In the genomic region with DNA sequence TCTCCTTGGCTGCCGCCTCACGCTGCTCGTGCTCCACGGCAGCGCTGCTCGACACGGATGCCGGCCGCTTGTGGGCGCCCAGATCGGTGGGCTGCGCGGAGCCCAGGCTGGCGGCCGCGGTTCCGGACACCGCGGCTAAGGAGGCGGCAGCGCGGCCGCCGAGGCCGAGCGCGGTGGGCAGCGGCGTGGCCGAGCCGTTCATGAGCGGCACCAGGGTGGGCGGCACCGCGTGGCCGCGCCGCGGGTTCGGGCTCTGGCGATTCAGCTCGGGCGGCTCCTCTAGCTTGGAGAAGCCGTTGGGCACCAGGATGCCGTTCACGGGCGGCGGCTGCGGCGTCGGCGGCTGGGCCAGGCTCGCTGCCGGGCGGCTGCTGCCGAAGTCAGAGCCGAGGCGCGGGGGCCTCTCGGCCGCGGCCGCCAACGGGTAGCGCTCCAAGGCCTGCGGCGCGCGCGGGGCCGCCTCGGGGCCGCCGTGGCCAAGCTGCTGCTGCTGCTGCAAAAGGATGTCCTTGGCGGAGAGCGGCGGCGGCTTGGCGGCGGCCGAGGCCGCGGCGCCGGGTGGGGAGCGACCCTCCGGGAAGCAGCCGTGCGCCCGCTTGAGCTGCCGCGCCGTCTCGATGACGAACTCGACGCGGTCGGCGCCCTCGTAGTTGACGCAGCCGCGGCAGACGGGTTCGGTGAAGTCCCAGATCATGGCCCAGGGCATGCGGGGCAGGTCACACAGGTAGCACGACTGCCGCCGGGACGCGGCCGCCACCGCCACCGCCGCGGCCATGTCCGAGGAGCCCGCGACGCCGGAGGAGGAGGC, we compare ENCODE assay signal across 1 cellular context.
TF ChIP-seq lines count a peak whose summit lies in the region.

No MANE protein-coding gene starts in this region.

TF ChIP-seq in HepG2, 621 proteins besides CTCF, POLR2A, EP300 and RAD21 (continued from another document and continues in another):
- TF ChIP-seq, protein P1, sequence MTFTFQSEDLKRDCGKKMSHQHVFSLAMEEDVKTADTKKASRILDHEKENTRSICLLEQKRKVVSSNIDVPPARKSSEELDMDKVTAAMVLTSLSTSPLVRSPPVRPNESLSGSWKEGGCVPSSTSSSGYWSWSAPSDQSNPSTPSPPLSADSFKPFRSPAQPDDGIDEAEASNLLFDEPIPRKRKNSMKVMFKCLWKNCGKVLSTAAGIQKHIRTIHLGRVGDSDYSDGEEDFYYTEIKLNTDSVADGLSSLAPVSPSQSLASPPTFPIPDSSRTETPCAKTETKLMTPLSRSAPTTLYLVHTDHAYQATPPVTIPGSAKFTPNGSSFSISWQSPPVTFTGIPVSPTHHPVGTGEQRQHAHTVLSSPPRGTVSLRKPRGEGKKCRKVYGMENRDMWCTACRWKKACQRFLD (CRISPR knock-in tag; IDR thresholded peaks at IDR 0.05; ENCODE audit: borderline replicate concordance), result no peak
- TF ChIP-seq FOSL2 (CRISPR knock-in tag; IDR thresholded peaks at IDR 0.05), result no peak
- no peak for TF ChIP-seq ZSCAN12 (CRISPR knock-in tag; IDR thresholded peaks at IDR 0.05)
- TF ChIP-seq NFYC (CRISPR knock-in tag; IDR thresholded peaks at IDR 0.05), result no peak
- TF ChIP-seq THYN1 (CRISPR knock-in tag; IDR thresholded peaks at IDR 0.05; ENCODE audit: borderline replicate concordance, low read depth), result no peak
- TF ChIP-seq, protein P2, sequence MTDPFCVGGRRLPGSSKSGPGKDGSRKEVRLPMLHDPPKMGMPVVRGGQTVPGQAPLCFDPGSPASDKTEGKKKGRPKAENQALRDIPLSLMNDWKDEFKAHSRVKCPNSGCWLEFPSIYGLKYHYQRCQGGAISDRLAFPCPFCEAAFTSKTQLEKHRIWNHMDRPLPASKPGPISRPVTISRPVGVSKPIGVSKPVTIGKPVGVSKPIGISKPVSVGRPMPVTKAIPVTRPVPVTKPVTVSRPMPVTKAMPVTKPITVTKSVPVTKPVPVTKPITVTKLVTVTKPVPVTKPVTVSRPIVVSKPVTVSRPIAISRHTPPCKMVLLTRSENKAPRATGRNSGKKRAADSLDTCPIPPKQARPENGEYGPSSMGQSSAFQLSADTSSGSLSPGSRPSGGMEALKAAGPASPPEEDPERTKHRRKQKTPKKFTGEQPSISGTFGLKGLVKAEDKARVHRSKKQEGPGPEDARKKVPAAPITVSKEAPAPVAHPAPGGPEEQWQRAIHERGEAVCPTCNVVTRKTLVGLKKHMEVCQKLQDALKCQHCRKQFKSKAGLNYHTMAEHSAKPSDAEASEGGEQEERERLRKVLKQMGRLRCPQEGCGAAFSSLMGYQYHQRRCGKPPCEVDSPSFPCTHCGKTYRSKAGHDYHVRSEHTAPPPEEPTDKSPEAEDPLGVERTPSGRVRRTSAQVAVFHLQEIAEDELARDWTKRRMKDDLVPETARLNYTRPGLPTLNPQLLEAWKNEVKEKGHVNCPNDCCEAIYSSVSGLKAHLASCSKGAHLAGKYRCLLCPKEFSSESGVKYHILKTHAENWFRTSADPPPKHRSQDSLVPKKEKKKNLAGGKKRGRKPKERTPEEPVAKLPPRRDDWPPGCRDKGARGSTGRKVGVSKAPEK (CRISPR knock-in tag; IDR thresholded peaks at IDR 0.05; ENCODE audit: borderline replicate concordance), result no peak
- TF ChIP-seq GATAD1 (CRISPR knock-in tag; IDR thresholded peaks at IDR 0.05), result no peak
- TF ChIP-seq MEIS2 (CRISPR knock-in tag; IDR thresholded peaks at IDR 0.05), result no peak
- TF ChIP-seq SAFB2 (CRISPR knock-in tag; IDR thresholded peaks at IDR 0.05; ENCODE audit: borderline replicate concordance, low read depth), result no peak; the same call in 1 of the 2 replicates
- TF ChIP-seq, protein P3, sequence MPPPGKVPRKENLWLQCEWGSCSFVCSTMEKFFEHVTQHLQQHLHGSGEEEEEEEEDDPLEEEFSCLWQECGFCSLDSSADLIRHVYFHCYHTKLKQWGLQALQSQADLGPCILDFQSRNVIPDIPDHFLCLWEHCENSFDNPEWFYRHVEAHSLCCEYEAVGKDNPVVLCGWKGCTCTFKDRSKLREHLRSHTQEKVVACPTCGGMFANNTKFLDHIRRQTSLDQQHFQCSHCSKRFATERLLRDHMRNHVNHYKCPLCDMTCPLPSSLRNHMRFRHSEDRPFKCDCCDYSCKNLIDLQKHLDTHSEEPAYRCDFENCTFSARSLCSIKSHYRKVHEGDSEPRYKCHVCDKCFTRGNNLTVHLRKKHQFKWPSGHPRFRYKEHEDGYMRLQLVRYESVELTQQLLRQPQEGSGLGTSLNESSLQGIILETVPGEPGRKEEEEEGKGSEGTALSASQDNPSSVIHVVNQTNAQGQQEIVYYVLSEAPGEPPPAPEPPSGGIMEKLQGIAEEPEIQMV (CRISPR knock-in tag; IDR thresholded peaks at IDR 0.05; ENCODE audit: low read depth), result no peak
- TF ChIP-seq GPN1 (CRISPR knock-in tag; IDR thresholded peaks at IDR 0.05; ENCODE audit: borderline replicate concordance), result no peak
- TF ChIP-seq TCF7L2 (IDR thresholded peaks at IDR 0.05; ENCODE audit: low read depth, low read length), result no peak
- no peak for TF ChIP-seq ZBTB38 (CRISPR knock-in tag; IDR thresholded peaks at IDR 0.05)
- peak; percentile 92 for TF ChIP-seq RBM22 (optimal IDR thresholded peaks at IDR 0.05; ENCODE audit: low read length)
- TF ChIP-seq, protein P4, sequence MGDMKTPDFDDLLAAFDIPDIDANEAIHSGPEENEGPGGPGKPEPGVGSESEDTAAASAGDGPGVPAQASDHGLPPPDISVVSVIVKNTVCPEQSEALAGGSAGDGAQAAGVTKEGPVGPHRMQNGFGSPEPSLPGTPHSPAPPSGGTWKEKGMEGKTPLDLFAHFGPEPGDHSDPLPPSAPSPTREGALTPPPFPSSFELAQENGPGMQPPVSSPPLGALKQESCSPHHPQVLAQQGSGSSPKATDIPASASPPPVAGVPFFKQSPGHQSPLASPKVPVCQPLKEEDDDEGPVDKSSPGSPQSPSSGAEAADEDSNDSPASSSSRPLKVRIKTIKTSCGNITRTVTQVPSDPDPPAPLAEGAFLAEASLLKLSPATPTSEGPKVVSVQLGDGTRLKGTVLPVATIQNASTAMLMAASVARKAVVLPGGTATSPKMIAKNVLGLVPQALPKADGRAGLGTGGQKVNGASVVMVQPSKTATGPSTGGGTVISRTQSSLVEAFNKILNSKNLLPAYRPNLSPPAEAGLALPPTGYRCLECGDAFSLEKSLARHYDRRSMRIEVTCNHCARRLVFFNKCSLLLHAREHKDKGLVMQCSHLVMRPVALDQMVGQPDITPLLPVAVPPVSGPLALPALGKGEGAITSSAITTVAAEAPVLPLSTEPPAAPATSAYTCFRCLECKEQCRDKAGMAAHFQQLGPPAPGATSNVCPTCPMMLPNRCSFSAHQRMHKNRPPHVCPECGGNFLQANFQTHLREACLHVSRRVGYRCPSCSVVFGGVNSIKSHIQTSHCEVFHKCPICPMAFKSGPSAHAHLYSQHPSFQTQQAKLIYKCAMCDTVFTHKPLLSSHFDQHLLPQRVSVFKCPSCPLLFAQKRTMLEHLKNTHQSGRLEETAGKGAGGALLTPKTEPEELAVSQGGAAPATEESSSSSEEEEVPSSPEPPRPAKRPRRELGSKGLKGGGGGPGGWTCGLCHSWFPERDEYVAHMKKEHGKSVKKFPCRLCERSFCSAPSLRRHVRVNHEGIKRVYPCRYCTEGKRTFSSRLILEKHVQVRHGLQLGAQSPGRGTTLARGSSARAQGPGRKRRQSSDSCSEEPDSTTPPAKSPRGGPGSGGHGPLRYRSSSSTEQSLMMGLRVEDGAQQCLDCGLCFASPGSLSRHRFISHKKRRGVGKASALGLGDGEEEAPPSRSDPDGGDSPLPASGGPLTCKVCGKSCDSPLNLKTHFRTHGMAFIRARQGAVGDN (CRISPR knock-in tag; IDR thresholded peaks at IDR 0.05), result peak; percentile 61
- TF ChIP-seq, protein P5, sequence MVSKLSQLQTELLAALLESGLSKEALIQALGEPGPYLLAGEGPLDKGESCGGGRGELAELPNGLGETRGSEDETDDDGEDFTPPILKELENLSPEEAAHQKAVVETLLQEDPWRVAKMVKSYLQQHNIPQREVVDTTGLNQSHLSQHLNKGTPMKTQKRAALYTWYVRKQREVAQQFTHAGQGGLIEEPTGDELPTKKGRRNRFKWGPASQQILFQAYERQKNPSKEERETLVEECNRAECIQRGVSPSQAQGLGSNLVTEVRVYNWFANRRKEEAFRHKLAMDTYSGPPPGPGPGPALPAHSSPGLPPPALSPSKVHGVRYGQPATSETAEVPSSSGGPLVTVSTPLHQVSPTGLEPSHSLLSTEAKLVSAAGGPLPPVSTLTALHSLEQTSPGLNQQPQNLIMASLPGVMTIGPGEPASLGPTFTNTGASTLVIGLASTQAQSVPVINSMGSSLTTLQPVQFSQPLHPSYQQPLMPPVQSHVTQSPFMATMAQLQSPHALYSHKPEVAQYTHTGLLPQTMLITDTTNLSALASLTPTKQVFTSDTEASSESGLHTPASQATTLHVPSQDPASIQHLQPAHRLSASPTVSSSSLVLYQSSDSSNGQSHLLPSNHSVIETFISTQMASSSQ (IDR thresholded peaks at IDR 0.05; ENCODE audit: low read depth), result no peak
- TF ChIP-seq, protein P5 (CRISPR knock-in tag; IDR thresholded peaks at IDR 0.05; ENCODE audit: borderline replicate concordance), result no peak
- TF ChIP-seq, protein P6, sequence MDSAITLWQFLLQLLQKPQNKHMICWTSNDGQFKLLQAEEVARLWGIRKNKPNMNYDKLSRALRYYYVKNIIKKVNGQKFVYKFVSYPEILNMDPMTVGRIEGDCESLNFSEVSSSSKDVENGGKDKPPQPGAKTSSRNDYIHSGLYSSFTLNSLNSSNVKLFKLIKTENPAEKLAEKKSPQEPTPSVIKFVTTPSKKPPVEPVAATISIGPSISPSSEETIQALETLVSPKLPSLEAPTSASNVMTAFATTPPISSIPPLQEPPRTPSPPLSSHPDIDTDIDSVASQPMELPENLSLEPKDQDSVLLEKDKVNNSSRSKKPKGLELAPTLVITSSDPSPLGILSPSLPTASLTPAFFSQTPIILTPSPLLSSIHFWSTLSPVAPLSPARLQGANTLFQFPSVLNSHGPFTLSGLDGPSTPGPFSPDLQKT (CRISPR knock-in tag; IDR thresholded peaks at IDR 0.05; ENCODE audit: borderline replicate concordance), result 0 out of 2 replicates have a peak, but pooled peaks have one; percentile 34
- TF ChIP-seq, protein P7, sequence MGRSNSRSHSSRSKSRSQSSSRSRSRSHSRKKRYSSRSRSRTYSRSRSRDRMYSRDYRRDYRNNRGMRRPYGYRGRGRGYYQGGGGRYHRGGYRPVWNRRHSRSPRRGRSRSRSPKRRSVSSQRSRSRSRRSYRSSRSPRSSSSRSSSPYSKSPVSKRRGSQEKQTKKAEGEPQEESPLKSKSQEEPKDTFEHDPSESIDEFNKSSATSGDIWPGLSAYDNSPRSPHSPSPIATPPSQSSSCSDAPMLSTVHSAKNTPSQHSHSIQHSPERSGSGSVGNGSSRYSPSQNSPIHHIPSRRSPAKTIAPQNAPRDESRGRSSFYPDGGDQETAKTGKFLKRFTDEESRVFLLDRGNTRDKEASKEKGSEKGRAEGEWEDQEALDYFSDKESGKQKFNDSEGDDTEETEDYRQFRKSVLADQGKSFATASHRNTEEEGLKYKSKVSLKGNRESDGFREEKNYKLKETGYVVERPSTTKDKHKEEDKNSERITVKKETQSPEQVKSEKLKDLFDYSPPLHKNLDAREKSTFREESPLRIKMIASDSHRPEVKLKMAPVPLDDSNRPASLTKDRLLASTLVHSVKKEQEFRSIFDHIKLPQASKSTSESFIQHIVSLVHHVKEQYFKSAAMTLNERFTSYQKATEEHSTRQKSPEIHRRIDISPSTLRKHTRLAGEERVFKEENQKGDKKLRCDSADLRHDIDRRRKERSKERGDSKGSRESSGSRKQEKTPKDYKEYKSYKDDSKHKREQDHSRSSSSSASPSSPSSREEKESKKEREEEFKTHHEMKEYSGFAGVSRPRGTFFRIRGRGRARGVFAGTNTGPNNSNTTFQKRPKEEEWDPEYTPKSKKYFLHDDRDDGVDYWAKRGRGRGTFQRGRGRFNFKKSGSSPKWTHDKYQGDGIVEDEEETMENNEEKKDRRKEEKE (IDR thresholded peaks at IDR 0.05), result no peak
- TF ChIP-seq FOXP1 (IDR thresholded peaks at IDR 0.05), result no peak
- no peak for TF ChIP-seq FOXP1 (CRISPR knock-in tag; IDR thresholded peaks at IDR 0.05)
- no peak for TF ChIP-seq ZNF530 (CRISPR knock-in tag; IDR thresholded peaks at IDR 0.05; ENCODE audit: low read depth)
- no peak for TF ChIP-seq MAFF (IDR thresholded peaks at IDR 0.05; ENCODE audit: low read depth, low read length)
- 0 out of 2 replicates have a peak, but pooled peaks have one; percentile 31 for TF ChIP-seq RNF2 (conservative IDR thresholded peaks at IDR 0.05; ENCODE audit: low read depth)
- TF ChIP-seq ZNF12 (CRISPR knock-in tag; IDR thresholded peaks at IDR 0.05), result 0 out of 2 replicates have a peak, but pooled peaks have one; percentile 22
- no peak for TF ChIP-seq MIER3 (CRISPR knock-in tag; IDR thresholded peaks at IDR 0.05; ENCODE audit: borderline replicate concordance)
- TF ChIP-seq, protein P8, sequence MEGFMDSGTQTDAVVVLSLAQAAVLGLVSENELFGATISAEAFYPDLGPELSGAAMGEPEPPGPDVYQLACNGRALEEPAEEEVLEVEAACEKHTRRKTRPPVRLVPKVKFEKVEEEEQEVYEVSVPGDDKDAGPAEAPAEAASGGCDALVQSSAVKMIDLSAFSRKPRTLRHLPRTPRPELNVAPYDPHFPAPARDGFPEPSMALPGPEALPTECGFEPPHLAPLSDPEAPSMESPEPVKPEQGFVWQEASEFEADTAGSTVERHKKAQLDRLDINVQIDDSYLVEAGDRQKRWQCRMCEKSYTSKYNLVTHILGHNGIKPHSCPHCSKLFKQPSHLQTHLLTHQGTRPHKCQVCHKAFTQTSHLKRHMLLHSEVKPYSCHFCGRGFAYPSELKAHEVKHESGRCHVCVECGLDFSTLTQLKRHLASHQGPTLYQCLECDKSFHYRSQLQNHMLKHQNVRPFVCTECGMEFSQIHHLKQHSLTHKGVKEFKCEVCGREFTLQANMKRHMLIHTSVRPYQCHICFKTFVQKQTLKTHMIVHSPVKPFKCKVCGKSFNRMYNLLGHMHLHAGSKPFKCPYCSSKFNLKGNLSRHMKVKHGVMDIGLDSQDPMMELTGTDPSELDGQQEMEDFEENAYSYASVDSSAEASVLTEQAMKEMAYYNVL (CRISPR knock-in tag; IDR thresholded peaks at IDR 0.05; ENCODE audit: borderline replicate concordance), result no peak
- no peak for TF ChIP-seq ZNF264 (CRISPR knock-in tag; IDR thresholded peaks at IDR 0.05)
- TF ChIP-seq SRSF4 (IDR thresholded peaks at IDR 0.05; ENCODE audit: low read depth, low read length, poor library complexity, severe bottlenecking), result peak; percentile 87
- TF ChIP-seq ARNT (IDR thresholded peaks at IDR 0.05), result no peak
- no peak for TF ChIP-seq ZNF616 (CRISPR knock-in tag; IDR thresholded peaks at IDR 0.05; ENCODE audit: low read depth)
- TF ChIP-seq ZNF121 (CRISPR knock-in tag; IDR thresholded peaks at IDR 0.05), result no peak
- TF ChIP-seq KLF15 (CRISPR knock-in tag; IDR thresholded peaks at IDR 0.05; ENCODE audit: borderline replicate concordance), result no peak
- TF ChIP-seq, protein P9, sequence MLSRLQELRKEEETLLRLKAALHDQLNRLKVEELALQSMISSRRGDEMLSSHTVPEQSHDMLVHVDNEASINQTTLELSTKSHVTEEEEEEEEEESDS (CRISPR knock-in tag; IDR thresholded peaks at IDR 0.05; ENCODE audit: borderline replicate concordance), result no peak
- TF ChIP-seq RBAK (CRISPR knock-in tag; IDR thresholded peaks at IDR 0.05), result no peak
